Comparison of ENCODE assay signal across 8 cellular contexts in genomic region chr3:24521306-24522154, GRCh38. TPM values are rescaled to one million over a fixed set of nuclear protein-coding genes. Genes with fewer than 3 reads are reported as not detected.
DNase-seq lines count a peak whose midpoint lies in the region; ATAC-seq and TF ChIP-seq lines count a peak whose summit lies in the region.

No MANE protein-coding gene starts in this region.

- H3K4me1 ChIP-seq in muscle layer of duodenum (ENCODE audit: control insufficient read depth in 1 of 2, insufficient read depth in 2 of 2, low read length in 2 of 2) = peaks cover 0 to 5% of the 10 kb centered on the region in 2 donors
- H3K4me1 ChIP-seq in aorta (ENCODE audit: control insufficient read depth in 1 of 2, insufficient read depth in 2 of 2, low read length in 2 of 2) = peaks cover 0 to 4% of the 10 kb centered on the region in 2 donors

- H3K9me3 ChIP-seq in muscle layer of duodenum (ENCODE audit: control insufficient read depth in 1 of 2, low read length in 2 of 2) (no peaks in the 10 kb centered on the region), aorta (ENCODE audit: control insufficient read depth, low read length) (no peaks in the 10 kb centered on the region)

- TF ChIP-seq CTCF in RWPE1 (conservative IDR thresholded peaks at IDR 0.05; ENCODE audit: low read depth) (no peak), fibroblast of the aortic adventitia (IDR thresholded peaks at IDR 0.05; ENCODE audit: insufficient read depth, low read length) (no peak)

- peak; percentile 88 for ATAC-seq in aorta (ENCODE audit: low FRiP score)
- ATAC-seq in GM19328 (IDR thresholded peaks at IDR 0.05; ENCODE audit: unreplicated experiment) = no peak

- H3K27ac ChIP-seq in RWPE1 (peak overlapping the region; percentile 64), muscle layer of duodenum (ENCODE audit: low read length) (no peak overlapping the region), aorta (ENCODE audit: low read depth in 1 of 2, low read length in 2 of 2) (peak overlapping the region; percentile 27 to 32)

- POLR2A ChIA-PET in RWPE1 (lab: Yijun Ruan, JAX; ENCODE audit: low non-redundant PET) = no interaction called here

- H3K36me3 ChIP-seq in muscle layer of duodenum (ENCODE audit: control insufficient read depth in 1 of 2, insufficient read depth in 2 of 2, low read length in 2 of 2) (no peaks in the 10 kb centered on the region), aorta (ENCODE audit: control insufficient read depth in 1 of 2, insufficient read depth in 2 of 2, low read length in 1 of 2) (no peaks in the 10 kb centered on the region)

- intact Hi-C loops in aorta (cut with DNase I) = no loop called here

- peak; percentile 9 for DNase-seq in NCI-H2171 treated with DMSO at 0.1 percent for 48 hours (lab: John Stamatoyannopoulos, UW)
- no peak for DNase-seq in NCI-H2171 (lab: John Stamatoyannopoulos, UW)
- DNase-seq in RWPE1 (ENCODE audit: low spot score) = peak; percentile 29
- peak; percentile 25 for DNase-seq in fibroblast of the aortic adventitia (ENCODE audit: low read depth)
- DNase-seq in aorta = peak; percentile 77 to 86
- DNase-seq in amniotic stem cell (lab: John Stamatoyannopoulos, UW) = no peak

- H3K27me3 ChIP-seq in muscle layer of duodenum (ENCODE audit: low read depth, low read length) (no peaks in the 10 kb centered on the region), aorta (ENCODE audit: control insufficient read depth in 1 of 2, insufficient read depth in 2 of 2, low read length in 1 of 2) (no peaks in the 10 kb centered on the region)

- CTCF ChIA-PET in RWPE1 (lab: Yijun Ruan, JAX) = no interaction called here

- H3K4me3 ChIP-seq in fibroblast of the aortic adventitia (ENCODE audit: low read depth, low read length) (peak overlapping the region; percentile 62), muscle layer of duodenum (ENCODE audit: low read depth in 1 of 2, low read length in 2 of 2) (peak overlapping the region; percentile 52 to 79), aorta (ENCODE audit: low read length in 2 of 2) (peak overlapping the region; percentile 38 to 82)

- WGBS in aorta, 2 donors = 0 to 1% methylated on average over 61 to 86 of the region's 86 CpGs

RNA-seq across cellular contexts. Expression of gene THRB, which starts 26.9 kb away (rescaled TPM):
- total RNA-seq in fibroblast of the aortic adventitia (ENCODE audit: low replicate concordance) = 4.7 and 8.7 TPM in 2 replicates
- total RNA-seq in aorta = 10 to 100 TPM; 59.7 to 77.9 TPM
- 10 to 100 TPM; 20.2 to 25.9 TPM for polyA plus RNA-seq in aorta

Comparison
In these comparisons a context has a peak if more than half of its experiments do, and no peak if none do; other contexts are left out.
1. DNase-seq: peak in NCI-H2171 treated with DMSO at 0.1 percent for 48 hours (single experiment), RWPE1 (single experiment), fibroblast of the aortic adventitia (single experiment) and aorta (2 of 2); none in NCI-H2171 (single experiment) and amniotic stem cell (single experiment).
2. Peak in every context shown above with its lines, with median percentiles within 50 percentile points of each other: H3K4me3 ChIP-seq.